ENCODE assay signal across 15 cellular contexts in genomic region chr10:77508076-77508475, GRCh38.
DNase-seq lines count a peak whose midpoint lies in the region; ATAC-seq and TF ChIP-seq lines count a peak whose summit lies in the region.
"Had no signal": no experiment of that assay in that cellular context is flagged by ENCODE, and none has a peak within 500 bp of the region (broad histone marks: within the 10 kb centered on the region; RNA-seq: fewer than 3 reads in every experiment).

No MANE protein-coding gene starts in this region.

- H3K36me3 ChIP-seq in BLaER1 (no peaks in the 10 kb centered on the region), RWPE2 (ENCODE audit: low read depth) (no peaks in the 10 kb centered on the region), suprapubic skin (no peaks in the 10 kb centered on the region)

- H3K36me3 Mint-ChIP-seq in HFFc6 (ENCODE audit: low read depth) (0 out of 2 replicates have a peak, but pooled peaks cover 3% of the 10 kb centered on the region), nephron (ENCODE audit: low read depth) (no peaks in the 10 kb centered on the region)

- H3K27ac ChIP-seq in BLaER1 = no peak overlapping the region
- H3K27ac ChIP-seq in RWPE2 (ENCODE audit: poor library complexity, severe bottlenecking) = peak overlapping the region; percentile 96
- no peak overlapping the region for H3K27ac ChIP-seq in suprapubic skin

- ATAC-seq in RWPE2 (ENCODE audit: low read depth) (no peak), GM21515 (IDR thresholded peaks at IDR 0.05; ENCODE audit: unreplicated experiment) (no peak)
- ATAC-seq: GM23338, HepG2 had no signal

- 96% methylated on average over 7 of the region's 7 CpGs for WGBS in suprapubic skin

- no peak for TF ChIP-seq CTCF in HFFc6 (IDR thresholded peaks at IDR 0.05)
- TF ChIP-seq CTCF in RWPE2 (IDR thresholded peaks at IDR 0.05; ENCODE audit: poor library complexity, severe bottlenecking) = no peak
- no peak for TF ChIP-seq CTCF in nephron (IDR thresholded peaks at IDR 0.05; ENCODE audit: unreplicated experiment in 3 of 3)
- TF ChIP-seq CTCF in suprapubic skin (IDR thresholded peaks at IDR 0.05) = no peak

- TF ChIP-seq EP300 in suprapubic skin (IDR thresholded peaks at IDR 0.05) = no peak

- H3K27me3 ChIP-seq in BLaER1 (no peaks in the 10 kb centered on the region), RWPE2 (ENCODE audit: insufficient read depth, poor library complexity, severe bottlenecking) (no peaks in the 10 kb centered on the region), suprapubic skin (peaks cover 3% of the 10 kb centered on the region)

- peaks cover 7% of the 10 kb centered on the region for H3K27me3 Mint-ChIP-seq in HFFc6 (ENCODE audit: insufficient read depth)
- peaks cover 13% of the 10 kb centered on the region for H3K27me3 Mint-ChIP-seq in nephron (ENCODE audit: low read depth)

- no peak overlapping the region for H3K9ac ChIP-seq in BLaER1

- no peak for DNase-seq in HFFc6
- DNase-seq in RWPE2 (ENCODE audit: low spot score) = no peak
- no peak for DNase-seq in suprapubic skin (ENCODE audit: low spot score in 2 of 2)
- no peak for DNase-seq in stimulated activated CD4-positive, alpha-beta T cell treated with anti-CD3 and anti-CD28 coated beads, Interleukin-1b, Interleukin-23, amount 100 ng/mL, for 48 hours
- DNase-seq in SIG-M5 (lab: John Stamatoyannopoulos, UW) = no peak
- DNase-seq: C1 segment of cervical spinal cord; Caco-2; CD4-positive, alpha-beta T cell; HCEC 1CT; KG1 had no signal

- H3K9me3 Mint-ChIP-seq in HFFc6 (no peaks in the 10 kb centered on the region), nephron (no peaks in the 10 kb centered on the region)
- H3K9me3 Mint-ChIP-seq: CD4-positive, alpha-beta T cell; GM23338 had no signal

- H3K4me1 ChIP-seq in BLaER1 (peaks cover 27% of the 10 kb centered on the region), RWPE2 (ENCODE audit: insufficient read depth, poor library complexity, severe bottlenecking) (peaks cover 60% of the 10 kb centered on the region), suprapubic skin (peaks cover 6% of the 10 kb centered on the region)

- H3K9me3 ChIP-seq in BLaER1 = no peaks in the 10 kb centered on the region
- H3K9me3 ChIP-seq in RWPE2 (ENCODE audit: severe bottlenecking) = no peaks in the 10 kb centered on the region
- no peaks in the 10 kb centered on the region for H3K9me3 ChIP-seq in suprapubic skin
- H3K9me3 ChIP-seq: Caco-2 had no signal

- no peak for TF ChIP-seq POLR2A in suprapubic skin (IDR thresholded peaks at IDR 0.05)

- no peaks in the 10 kb centered on the region for H4K20me1 ChIP-seq in BLaER1

- peak overlapping the region; percentile 42 for H3K4me2 ChIP-seq in BLaER1
- H3K4me2 ChIP-seq: GM23338 had no signal

- peaks cover 100% of the 10 kb centered on the region for H3K4me1 Mint-ChIP-seq in HFFc6 (ENCODE audit: low read depth)
- H3K4me1 Mint-ChIP-seq in nephron = peaks cover 62% of the 10 kb centered on the region

- H3K27ac Mint-ChIP-seq in HFFc6 (peak overlapping the region; percentile 94), nephron (peak overlapping the region; percentile 2 to 70 (median 21))
- H3K27ac Mint-ChIP-seq: CD4-positive, alpha-beta T cell; GM23338 had no signal

- H3K4me3 Mint-ChIP-seq in HFFc6 (peak overlapping the region; percentile 73; the same call in 1 of the 2 replicates), nephron (no peak overlapping the region)
- H3K4me3 Mint-ChIP-seq: CD4-positive, alpha-beta T cell; GM23338 had no signal

- H3K4me3 ChIP-seq in BLaER1 (no peak overlapping the region), RWPE2 (ENCODE audit: severe bottlenecking) (no peak overlapping the region), suprapubic skin (no peak overlapping the region)
- H3K4me3 ChIP-seq: GM23338 had no signal
